15 cellular contexts compared by ENCODE assay signal in the genomic region with DNA sequence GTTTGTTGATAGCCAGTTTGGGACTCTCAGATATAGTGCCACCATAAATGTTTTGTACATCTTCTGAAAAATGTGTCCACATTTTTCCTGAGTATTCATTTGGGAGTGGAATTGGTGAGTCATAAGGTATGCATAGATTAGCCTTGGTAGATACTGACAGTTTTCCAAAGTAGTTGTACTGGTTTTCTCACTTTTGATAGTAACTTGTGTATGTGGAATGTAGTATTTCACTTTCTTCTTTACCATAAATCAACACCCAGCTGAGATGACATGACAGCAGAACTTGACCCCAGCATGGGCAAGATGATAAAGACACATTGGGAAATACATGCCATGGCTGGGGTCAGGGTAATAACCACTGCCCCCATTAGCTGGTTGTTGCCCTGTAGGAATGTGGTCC. TPM values are rescaled to one million over a fixed set of nuclear protein-coding genes. Genes with fewer than 3 reads are reported as not detected.
DNase-seq lines count a peak whose midpoint lies in the region; ATAC-seq and TF ChIP-seq lines count a peak whose summit lies in the region.
"Had no signal": no experiment of that assay in that cellular context is flagged by ENCODE, and none has a peak within 500 bp of the region (broad histone marks: within the 10 kb centered on the region; RNA-seq: fewer than 3 reads in every experiment).

No MANE protein-coding gene starts in this region.

- H3K36me3 Mint-ChIP-seq in activated CD8-positive, alpha-beta memory T cell treated with anti-CD3 and anti-CD28 coated beads, Interleukin-2, amount 10 ng/mL, durations not matched to agents 7 days and 5 days: peaks cover 22% of the 10 kb centered on the region

- no peak overlapping the region for H3K4me3 Mint-ChIP-seq in activated CD8-positive, alpha-beta memory T cell treated with anti-CD3 and anti-CD28 coated beads, Interleukin-2, amount 10 ng/mL, durations not matched to agents 7 days and 5 days
- H3K4me3 Mint-ChIP-seq: neural progenitor cell had no signal

- H3K4me3 ChIP-seq in esophagus squamous epithelium: no peak overlapping the region
- H3K4me3 ChIP-seq in thyroid gland (replicated peaks in 1 of 3): no peak overlapping the region
- H3K4me3 ChIP-seq: neural progenitor cell had no signal

- intact Hi-C loops in esophagus squamous epithelium (cut with DNase I) (no loop called here), thyroid gland (cut with DNase I) (loop anchor here (10.0 kb wide), 1 partner anchor 211 kb away; no protein-coding TSS in a partner anchor)

- TF ChIP-seq CTCF in esophagus squamous epithelium (IDR thresholded peaks at IDR 0.05) (no peak), thyroid gland (IDR thresholded peaks at IDR 0.05) (no peak), GM10248 (IDR thresholded peaks at IDR 0.05; ENCODE audit: control extremely low read depth, extremely low read depth, low read depth, missing control alignments) (no peak)

- ATAC-seq in activated CD8-positive, alpha-beta memory T cell treated with anti-CD3 and anti-CD28 coated beads, Interleukin-2, amount 10 ng/mL, durations not matched to agents 7 days and 5 days: no peak
- no peak for ATAC-seq in GM21786 (IDR thresholded peaks at IDR 0.05; ENCODE audit: unreplicated experiment)

- H3K36me3 ChIP-seq in esophagus squamous epithelium: no peaks in the 10 kb centered on the region
- H3K36me3 ChIP-seq in thyroid gland: no peaks in the 10 kb centered on the region
- H3K36me3 ChIP-seq: neural progenitor cell had no signal

- H3K27me3 ChIP-seq in esophagus squamous epithelium (no peaks in the 10 kb centered on the region), thyroid gland (no peaks in the 10 kb centered on the region)
- H3K27me3 ChIP-seq: neural progenitor cell had no signal

- peak overlapping the region; percentile 65 for H3K27ac Mint-ChIP-seq in activated CD8-positive, alpha-beta memory T cell treated with anti-CD3 and anti-CD28 coated beads, Interleukin-2, amount 10 ng/mL, durations not matched to agents 7 days and 5 days
- H3K27ac Mint-ChIP-seq: activated naive CD8-positive, alpha-beta T cell; neural progenitor cell had no signal

- CTCF ChIA-PET in activated CD8-positive, alpha-beta memory T cell treated with anti-CD3 and anti-CD28 coated beads, Interleukin-2, amount 10 ng/mL, durations not matched to agents 7 days and 5 days (lab: Charles Lee): interaction anchor here (0.7 to 1.9 kb wide), 9 partner anchors 8 to 617 kb away, joined by 3 to 6 read pairs (median 3); a partner anchor contains a TSS
- CTCF ChIA-PET in GM10248 (lab: Yijun Ruan, JAX): interaction anchor here (1.0 to 2.1 kb wide), 3 partner anchors 12 to 53 kb away, joined by 3 to 6 read pairs (median 3); no protein-coding TSS in a partner anchor

- H3K9me3 ChIP-seq in esophagus squamous epithelium: no peaks in the 10 kb centered on the region
- no peaks in the 10 kb centered on the region for H3K9me3 ChIP-seq in thyroid gland

- H3K4me1 ChIP-seq in esophagus squamous epithelium: peaks cover 4 to 62% (median 12%) of the 10 kb centered on the region in 3 donors
- peaks cover 24 to 67% of the 10 kb centered on the region in 2 donors for H3K4me1 ChIP-seq in thyroid gland

- POLR2A ChIA-PET in GM10248 (lab: Yijun Ruan, JAX): no interaction called here

- H3K4me1 Mint-ChIP-seq in activated CD8-positive, alpha-beta memory T cell treated with anti-CD3 and anti-CD28 coated beads, Interleukin-2, amount 10 ng/mL, durations not matched to agents 7 days and 5 days: peaks cover 65% of the 10 kb centered on the region

- peak overlapping the region; percentile 22 to 48 (median 46) for H3K27ac ChIP-seq in esophagus squamous epithelium
- H3K27ac ChIP-seq in thyroid gland: peak overlapping the region; percentile 7 to 76 (median 69)
- H3K27ac ChIP-seq: neural progenitor cell had no signal

- H3K27me3 Mint-ChIP-seq in activated CD8-positive, alpha-beta memory T cell treated with anti-CD3 and anti-CD28 coated beads, Interleukin-2, amount 10 ng/mL, durations not matched to agents 7 days and 5 days: no peaks in the 10 kb centered on the region
- H3K27me3 Mint-ChIP-seq: activated naive CD8-positive, alpha-beta T cell had no signal

- no peaks in the 10 kb centered on the region for H3K9me3 Mint-ChIP-seq in activated CD8-positive, alpha-beta memory T cell treated with anti-CD3 and anti-CD28 coated beads, Interleukin-2, amount 10 ng/mL, durations not matched to agents 7 days and 5 days (ENCODE audit: low read depth)
- H3K9me3 Mint-ChIP-seq: neural progenitor cell had no signal

- no peak for TF ChIP-seq POLR2A in esophagus squamous epithelium (IDR thresholded peaks at IDR 0.05)
- no peak for TF ChIP-seq POLR2A in thyroid gland (IDR thresholded peaks at IDR 0.05)

- no peak for DNase-seq in activated CD8-positive, alpha-beta memory T cell treated with anti-CD3 and anti-CD28 coated beads, Interleukin-2, amount 10 ng/mL, durations not matched to agents 7 days and 5 days
- no peak for DNase-seq in activated CD8-positive, alpha-beta memory T cell treated with anti-CD3 and anti-CD28 coated beads for 24 hours
- peak; percentile 38 for DNase-seq in RPMI7951 (ENCODE audit: low read depth)
- no peak for DNase-seq in esophagus squamous epithelium (lab: John Stamatoyannopoulos, UW)
- no peak for DNase-seq in thyroid gland
- no peak for DNase-seq in GM10248 (ENCODE audit: extremely low spot score)
- no peak for DNase-seq in anterior cingulate cortex (lab: John Stamatoyannopoulos, UW)
- DNase-seq: effector CD4-positive, alpha-beta T cell; GDM1; NCI-H2081; stimulated activated CD4-positive, alpha-beta T cell treated with anti-CD3 and anti-CD28 coated beads, Interleukin-4, amount 100 ng/mL, for 1 hour; substantia nigra had no signal

RNA-seq across cellular contexts. Expression of a gene that starts 5.4 kb away (rescaled TPM):
- 10 to 100 TPM; 11.5 to 12.8 TPM for total RNA-seq in activated CD8-positive, alpha-beta memory T cell treated with anti-CD3 and anti-CD28 coated beads, Interleukin-2, amount 10 ng/mL, durations not matched to agents 7 days and 5 days
- 6.1 and 6.6 TPM in 2 replicates for total RNA-seq in RPMI7951 (2014; rRNA removed; shearing (Covaris generic))
- total RNA-seq in esophagus squamous epithelium: 10 to 100 TPM in 2 of 4 donors, 1 to 10 TPM in 2; 7.4 to 15.4 (median 10.2) TPM
- total RNA-seq in thyroid gland: 10 to 100 TPM; 29.3 to 45.5 (median 32.9) TPM

RNA-seq across cellular contexts. Expression of a gene that starts 34.9 kb away (rescaled TPM):
- not detected for total RNA-seq in activated CD8-positive, alpha-beta memory T cell treated with anti-CD3 and anti-CD28 coated beads, Interleukin-2, amount 10 ng/mL, durations not matched to agents 7 days and 5 days
- total RNA-seq in RPMI7951 (2014; rRNA removed; shearing (Covaris generic)): not detected in 2 replicates
- under 1 TPM; 0.19 to 1.00 (median 0.25) TPM for total RNA-seq in esophagus squamous epithelium
- total RNA-seq in thyroid gland: under 1 TPM; 0.39 to 0.83 (median 0.48) TPM
